ENCODE assay signal across 5 cellular contexts in genomic region chr7:139226158-139226515, GRCh38. TPM values are rescaled to one million over a fixed set of nuclear protein-coding genes. Genes with fewer than 3 reads are reported as not detected.
DNase-seq lines count a peak whose midpoint lies in the region; ATAC-seq, FAIRE-seq and TF ChIP-seq lines count a peak whose summit lies in the region.
"Not testable (repeated sequence)": the region's sequence is repeated elsewhere in the genome, so short reads cannot be mapped to it uniquely, and the experiment has no call there.

No MANE protein-coding gene starts in this region.

- H3K4me1 ChIP-seq in K562 (replicated peaks in 1 of 2; ENCODE audit: control insufficient read depth in 2 of 2, insufficient read depth in 2 of 2, low read length in 2 of 2) = peaks cover 8 to 15% of the 10 kb centered on the region in 2 experiments; a peak in 4 of 5 replicates
- H3K4me1 ChIP-seq in right cardiac atrium (ENCODE audit: control insufficient read depth, insufficient read depth, low read length); kidney (ENCODE audit: control insufficient read depth in 1 of 2, insufficient read depth in 1 of 2, low read depth in 1 of 2, low read length in 2 of 2); neuronal stem cell (ENCODE audit: control insufficient read depth in 2 of 2, insufficient read depth in 1 of 2, low read depth in 1 of 2, low read length in 2 of 2): not testable (repeated sequence)

- WGBS in K562 (ENCODE audit: insufficient coverage, low coverage, missing lambda C conversion rate) = 85% methylated on average over 15 of the region's 23 CpGs
- WGBS in right cardiac atrium = 96% methylated on average over 23 of the region's 23 CpGs
- no CpG with 5 or more reads among the region's 23 CpGs for WGBS in neuronal stem cell (ENCODE audit: extremely low coverage in 2 of 2, insufficient read length in 2 of 2, insufficient replicate concordance in 1 of 2), 2 donors

- POLR2A ChIA-PET in K562 (lab: Yijun Ruan, JAX) = not testable (repeated sequence)

- intact Hi-C loops in K562 (cut with micrococcal nuclease); right cardiac atrium (cut with DNase I); kidney (cut with DNase I): not testable (repeated sequence)

- not testable (repeated sequence) for H3K4me3 ChIP-seq in K562; right cardiac atrium (ENCODE audit: low read length); kidney (ENCODE audit: low read length in 2 of 2); neuronal stem cell (ENCODE audit: low read length in 2 of 2)

- not testable (repeated sequence) for H3K9ac ChIP-seq in K562 (ENCODE audit: insufficient read depth in 1 of 2, low read depth in 2 of 2, low read length in 2 of 2); kidney (ENCODE audit: low read length in 2 of 2); neuronal stem cell (ENCODE audit: low read depth, low read length, poor library complexity)

- peaks cover 25% of the 10 kb centered on the region for H3K27me3 Mint-ChIP-seq in neural crest cell (ENCODE audit: low read depth)

- H3K4me3 Mint-ChIP-seq in neural crest cell = not testable (repeated sequence)

- H4K91ac ChIP-seq in neuronal stem cell (ENCODE audit: low read depth, low read length, poor library complexity) = not testable (repeated sequence)

- H2BK15ac ChIP-seq in neuronal stem cell (ENCODE audit: low read length) = not testable (repeated sequence)

- H3K4me1 Mint-ChIP-seq in neural crest cell = peaks cover 16% of the 10 kb centered on the region

- not testable (repeated sequence) for H3K36me3 ChIP-seq in K562 (ENCODE audit: control insufficient read depth, insufficient read depth, low read length); kidney (ENCODE audit: control insufficient read depth in 1 of 2, insufficient read depth in 2 of 2, low read length in 2 of 2); neuronal stem cell (replicated peaks in 1 of 2; ENCODE audit: control insufficient read depth in 2 of 2, insufficient read depth in 2 of 2, low read length in 2 of 2)

- H4K20me1 ChIP-seq in K562 (replicated peaks; ENCODE audit: control insufficient read depth, insufficient read depth, low read length) = not testable (repeated sequence)

- in situ Hi-C loops in K562 (cut with MboI) = not testable (repeated sequence)

- not testable (repeated sequence) for H3K23ac ChIP-seq in neuronal stem cell (ENCODE audit: low read depth, low read length, poor library complexity)

- DNase-seq in K562 (ENCODE audit: extremely low read depth in 1 of 4, low spot score in 3 of 4); neural crest cell (ENCODE audit: low read depth, low spot score); neuronal stem cell (ENCODE audit: low spot score): not testable (repeated sequence)
- DNase-seq in right cardiac atrium = peak in 2 of 3 donors; percentile 30 to 41
- DNase-seq in kidney = peak; percentile 71

- H3K79me2 ChIP-seq in K562 (ENCODE audit: control insufficient read depth, insufficient read depth, low read length) = not testable (repeated sequence)

- H3K27ac Mint-ChIP-seq in neural crest cell (ENCODE audit: unreplicated experiment) = peak overlapping the region; percentile 27

- H3K4ac ChIP-seq in neuronal stem cell (ENCODE audit: low read length) = not testable (repeated sequence)

- not testable (repeated sequence) for TF ChIP-seq POLR2A in K562 (conservative IDR thresholded peaks at IDR 0.05)

- not testable (repeated sequence) for H3K79me1 ChIP-seq in neuronal stem cell (ENCODE audit: low read depth, low read length)

- not testable (repeated sequence) for H3K27me3 ChIP-seq in K562 (ENCODE audit: control insufficient read depth in 2 of 2, insufficient read depth in 2 of 2, low read length in 2 of 2); right cardiac atrium (ENCODE audit: control insufficient read depth, insufficient read depth); neuronal stem cell (ENCODE audit: control insufficient read depth in 3 of 3, insufficient read depth in 3 of 3, low read depth in 1 of 3, low read length in 3 of 3)

- not testable (repeated sequence) for H3K18ac ChIP-seq in neuronal stem cell (ENCODE audit: low read length)

- H3K9me3 Mint-ChIP-seq in neural crest cell = not testable (repeated sequence)

- H2AFZ ChIP-seq in K562 (ENCODE audit: low read depth, low read length); neuronal stem cell (ENCODE audit: low read length): not testable (repeated sequence)

- not testable (repeated sequence) for H2BK5ac ChIP-seq in neuronal stem cell (ENCODE audit: low read length)

- not testable (repeated sequence) for BruUV-seq in K562 (replicated peaks; lab: Mats Ljungman, UMichigan)

- H3K9me1 ChIP-seq in K562 (ENCODE audit: control insufficient read depth, insufficient read depth, low read length) = not testable (repeated sequence)

- CTCF ChIA-PET in K562 (lab: Yijun Ruan, JAX; ENCODE audit: low intra/inter-chr PET ratio) = not testable (repeated sequence)

- H3K4me2 ChIP-seq in K562 (ENCODE audit: insufficient read depth, low read length); neuronal stem cell (ENCODE audit: insufficient read depth, low read length, poor library complexity, severe bottlenecking): not testable (repeated sequence)

- not testable (repeated sequence) for TF ChIP-seq EP300 in K562 (IDR thresholded peaks at IDR 0.05; ENCODE audit: low read length)

- not testable (repeated sequence) for H3K27ac ChIP-seq in K562 (ENCODE audit: extremely low read depth, low read depth, low read length); right cardiac atrium (ENCODE audit: low read length); kidney (ENCODE audit: low read depth in 2 of 2, low read length in 2 of 2); neuronal stem cell (replicated peaks; ENCODE audit: low read length)

- TF ChIP-seq RAD21 in K562 (CRISPR knock-in tag; conservative IDR thresholded peaks at IDR 0.05 in 1 of 2, IDR thresholded peaks at IDR 0.05 in 1 of 2) = not testable (repeated sequence)

- H2AK5ac ChIP-seq in neuronal stem cell (ENCODE audit: low read depth, low read length) = not testable (repeated sequence)

- not testable (repeated sequence) for TF ChIP-seq CTCF in K562 (IDR thresholded peaks at IDR 0.05 in 2 of 3, conservative IDR thresholded peaks at IDR 0.05 in 1 of 3; ENCODE audit: insufficient read depth in 2 of 3, low read depth in 1 of 3, low read length in 3 of 3); kidney (IDR thresholded peaks at IDR 0.05; ENCODE audit: borderline replicate concordance, extremely low read depth, insufficient read depth); neural crest cell (conservative IDR thresholded peaks at IDR 0.05)

- H2BK120ac ChIP-seq in neuronal stem cell (ENCODE audit: low read depth, low read length) = not testable (repeated sequence)

- H3K14ac ChIP-seq in neuronal stem cell (ENCODE audit: low read length) = not testable (repeated sequence)

- peak overlapping the region; percentile 43 for H4K8ac ChIP-seq in neuronal stem cell (ENCODE audit: low read depth, low read length)

- not testable (repeated sequence) for H3K9me3 ChIP-seq in K562 (replicated peaks; ENCODE audit: control insufficient read depth, insufficient read depth, low read depth, low read length); right cardiac atrium (ENCODE audit: control insufficient read depth, low read length); kidney (ENCODE audit: control insufficient read depth in 1 of 2, low read length in 2 of 2); neuronal stem cell (replicated peaks in 1 of 2; ENCODE audit: control insufficient read depth in 2 of 2, insufficient read depth in 1 of 2, low read depth in 1 of 2, low read length in 2 of 2)

- H3K36me3 Mint-ChIP-seq in neural crest cell (ENCODE audit: low read depth) = not testable (repeated sequence)

- ATAC-seq in K562, right cardiac atrium: not testable (repeated sequence)

- not testable (repeated sequence) for FAIRE-seq in K562 (lab: Jason Lieb, UNC); kidney (lab: Jason Lieb, UNC)

- H2BK12ac ChIP-seq in neuronal stem cell (ENCODE audit: low read length) = not testable (repeated sequence)

RNA-seq across cellular contexts. Expression of gene UBN2, which starts 4.9 kb away (rescaled TPM):
- total RNA-seq in K562 (2011; cell fraction: chromatin; rRNA removed; ENCODE audit: low replicate concordance) = 24.2 and 70.5 TPM in 2 replicates
- total RNA-seq in K562 (2011; cell fraction: nucleolus; rRNA removed) = 11.5 and 16.1 TPM in 2 replicates
- total RNA-seq in K562 (2011; cell fraction: nucleoplasm; rRNA removed) = 37.4 and 70.8 TPM in 2 replicates
- 6.8 and 7.1 TPM in 2 replicates for total RNA-seq in K562 (2014; rRNA removed)
- 12.4 and 16.6 TPM in 2 replicates for total RNA-seq in K562 (2014; rRNA removed; fragmentation: Illumina TruSeq; extraction: Trizol)
- 12.4 and 12.7 TPM in 2 replicates for total RNA-seq in K562 (2015; rRNA removed; fragmentation: Illumina TruSeq; extraction: Trizol)
- total RNA-seq in K562 (2021) = 18.8 and 19.5 TPM in 2 replicates
- 11.9 and 15.4 TPM in 2 replicates for polyA plus RNA-seq in K562 (2011; rRNA removed)
- polyA plus RNA-seq in K562 (2011; cell fraction: cytosol; rRNA removed) = 2.7 and 8.4 TPM in 2 replicates
- polyA plus RNA-seq in K562 (2011; cell fraction: nucleus; rRNA removed) = 14.0 and 21.7 TPM in 2 replicates
- 4.4 and 5.4 TPM in 2 replicates for polyA plus RNA-seq in K562 (2012)
- polyA plus RNA-seq in K562 (2014; fragmentation: Illumina TruSeq; extraction: Trizol) = 7.8 and 9.9 TPM in 2 replicates
- 1 to 10 TPM; 1.2 to 1.5 TPM for polyA plus RNA-seq in K562 (2014; fragmentation: Nextera tagmentation; extraction: Ambion mirVana)
- 6.0 and 6.4 TPM in 2 replicates for polyA plus RNA-seq in K562 (2014; rRNA removed)
- 31.4 and 42.2 TPM in 2 replicates for polyA minus RNA-seq in K562 (2011; rRNA and poly(A)+ RNA removed)
- 13.4 and 14.1 TPM in 2 replicates for polyA minus RNA-seq in K562 (2011; cell fraction: cytosol; rRNA and poly(A)+ RNA removed)
- polyA minus RNA-seq in K562 (2011; cell fraction: nucleus; rRNA and poly(A)+ RNA removed) = 14.3 and 28.0 TPM in 2 replicates
- total RNA-seq in right cardiac atrium = 10 to 100 TPM; 14.1 to 20.2 (median 16.0) TPM
- 3.1 TPM for polyA plus RNA-seq in right cardiac atrium
- total RNA-seq in kidney = 22.2 TPM
- 2.0 TPM for polyA plus RNA-seq in kidney (ENCODE audit: insufficient read depth, low read depth, low replicate concordance)
- total RNA-seq in neural crest cell = 30.1 and 32.1 TPM in 2 replicates
- polyA plus RNA-seq in neuronal stem cell (2013, experiment 1 of 2) = 7.2 TPM
- 9.2 TPM for polyA plus RNA-seq in neuronal stem cell (2013, experiment 2 of 2)
